In genomic region chr12:56118688-56119045, GRCh38 we compare ENCODE assay signal across 8 cellular contexts. TPM values are rescaled to one million over a fixed set of nuclear protein-coding genes. Genes with fewer than 3 reads are reported as not detected.
DNase-seq lines count a peak whose midpoint lies in the region; ATAC-seq and TF ChIP-seq lines count a peak whose summit lies in the region.

No MANE protein-coding gene starts in this region.

- no peaks in the 10 kb centered on the region for H3K9me3 ChIP-seq in CD4-positive, alpha-beta memory T cell (ENCODE audit: control insufficient read depth in 1 of 2, low read length in 2 of 2)

- peaks cover 2% of the 10 kb centered on the region for H3K36me3 ChIP-seq in CD4-positive, alpha-beta memory T cell (ENCODE audit: insufficient read depth, low read length)

- H3K27ac Mint-ChIP-seq in CD4-positive, alpha-beta memory T cell, result peak overlapping the region; percentile 94 to 100 (median 99)
- H3K27ac Mint-ChIP-seq in activated T-helper 2 cell treated with anti-CD3 and anti-CD28 coated beads, Interferon-gamma antibody, Interleukin-2, Interleukin-4, amounts not matched to agents 10 μg/mL and 5 μg/mL and 100 μg/mL, durations not matched to agents 14 hours and 24 hours and 36 hours, result peak overlapping the region; percentile 99
- H3K27ac Mint-ChIP-seq in type B pancreatic cell, result peak overlapping the region; percentile 98

- CTCF ChIA-PET in CD4-positive, alpha-beta memory T cell (lab: Charles Lee; ENCODE audit: partially characterized antibody), result interaction anchor here (0.8 to 13.2 kb wide), 40 partner anchors 10 to 380 kb away, joined by 3 to 264 read pairs (median 6); partner anchors contain the start of genes ANKRD52, CNPY2, ESYT1 and IL23A

- peak overlapping the region; percentile 95 to 99 (median 98) for H3K4me3 Mint-ChIP-seq in CD4-positive, alpha-beta memory T cell
- H3K4me3 Mint-ChIP-seq in activated T-helper 2 cell treated with anti-CD3 and anti-CD28 coated beads, Interferon-gamma antibody, Interleukin-2, Interleukin-4, amounts not matched to agents 10 μg/mL and 5 μg/mL and 100 μg/mL, durations not matched to agents 14 hours and 24 hours and 36 hours (ENCODE audit: low read depth), result peak overlapping the region; percentile 99
- H3K4me3 Mint-ChIP-seq in type B pancreatic cell, result peak overlapping the region; percentile 99

- ATAC-seq in left colon (peak; percentile 4), HG02885 (IDR thresholded peaks at IDR 0.05; ENCODE audit: poor library complexity, unreplicated experiment) (no peak)

- POLR2A ChIA-PET in CD4-positive, alpha-beta memory T cell (lab: Charles Lee; ENCODE audit: partially characterized antibody), result interaction anchor here (0.7 to 7.6 kb wide), 47 partner anchors 9 to 992 kb away, joined by 3 to 324 read pairs (median 7); partner anchors contain the start of genes ANKRD52, BAZ2A, BLOC1S1 and CNPY2

- intact Hi-C loops in CD4-positive, alpha-beta memory T cell (cut with micrococcal nuclease), result loop anchor here (1.0 to 5.0 kb wide), 17 partner anchors 8 to 519 kb away; partner anchors contain the start of genes ANKRD52, CS, MYL6B and NABP2
- intact Hi-C loops in activated T-helper 2 cell treated with anti-CD3 and anti-CD28 coated beads, Interferon-gamma antibody, Interleukin-2, Interleukin-4, amounts not matched to agents 10 μg/mL and 5 μg/mL and 100 μg/mL, durations not matched to agents 14 hours and 24 hours and 36 hours (cut with micrococcal nuclease), result loop anchor here (1.0 to 5.0 kb wide), 13 partner anchors 8 to 514 kb away; partner anchors contain the start of genes ANKRD52, BAZ2A, CNPY2 and MYL6
- intact Hi-C loops in left colon (cut with DNase I, micrococcal nuclease), result no loop called here

- TF ChIP-seq CTCF in HFF-Myc (IDR thresholded peaks at IDR 0.05; ENCODE audit: low read depth, low read length, missing control alignments) (no peak), type B pancreatic cell (conservative IDR thresholded peaks at IDR 0.05) (no peak)

- peaks cover 34% of the 10 kb centered on the region for H3K4me1 ChIP-seq in CD4-positive, alpha-beta memory T cell (ENCODE audit: insufficient read depth, low read length)

- no peaks in the 10 kb centered on the region for H3K27me3 Mint-ChIP-seq in CD4-positive, alpha-beta memory T cell
- H3K27me3 Mint-ChIP-seq in activated T-helper 2 cell treated with anti-CD3 and anti-CD28 coated beads, Interferon-gamma antibody, Interleukin-2, Interleukin-4, amounts not matched to agents 10 μg/mL and 5 μg/mL and 100 μg/mL, durations not matched to agents 14 hours and 24 hours and 36 hours (ENCODE audit: low read depth), result no peaks in the 10 kb centered on the region
- peaks cover 4% of the 10 kb centered on the region for H3K27me3 Mint-ChIP-seq in type B pancreatic cell

- in situ Hi-C loops in ACHN (cut with HindIII; ENCODE audit: low pct_ligation_motif_present, low pct_unique_long_range_greater_than_20kb, low sequenced_read_pairs), result loop anchor here (5.0 kb wide), 1 partner anchor 69 kb away; the partner anchor contains the start of gene SMARCC2

- peaks cover 23 to 36% of the 10 kb centered on the region in 2 donors for H3K36me3 Mint-ChIP-seq in CD4-positive, alpha-beta memory T cell
- peaks cover 53% of the 10 kb centered on the region for H3K36me3 Mint-ChIP-seq in activated T-helper 2 cell treated with anti-CD3 and anti-CD28 coated beads, Interferon-gamma antibody, Interleukin-2, Interleukin-4, amounts not matched to agents 10 μg/mL and 5 μg/mL and 100 μg/mL, durations not matched to agents 14 hours and 24 hours and 36 hours (ENCODE audit: low read depth)
- peaks cover 21% of the 10 kb centered on the region for H3K36me3 Mint-ChIP-seq in type B pancreatic cell

- no peaks in the 10 kb centered on the region for H3K9me3 Mint-ChIP-seq in CD4-positive, alpha-beta memory T cell
- H3K9me3 Mint-ChIP-seq in activated T-helper 2 cell treated with anti-CD3 and anti-CD28 coated beads, Interferon-gamma antibody, Interleukin-2, Interleukin-4, amounts not matched to agents 10 μg/mL and 5 μg/mL and 100 μg/mL, durations not matched to agents 14 hours and 24 hours and 36 hours, result no peaks in the 10 kb centered on the region
- H3K9me3 Mint-ChIP-seq in type B pancreatic cell, result no peaks in the 10 kb centered on the region

- H3K27me3 ChIP-seq in CD4-positive, alpha-beta memory T cell (ENCODE audit: insufficient read depth, low read length), result no peaks in the 10 kb centered on the region

- peak overlapping the region; percentile 89 for H3K27ac ChIP-seq in CD4-positive, alpha-beta memory T cell (ENCODE audit: low read depth, low read length)

- peaks cover 22 to 45% (median 32%) of the 10 kb centered on the region in 4 donors for H3K4me1 Mint-ChIP-seq in CD4-positive, alpha-beta memory T cell
- H3K4me1 Mint-ChIP-seq in activated T-helper 2 cell treated with anti-CD3 and anti-CD28 coated beads, Interferon-gamma antibody, Interleukin-2, Interleukin-4, amounts not matched to agents 10 μg/mL and 5 μg/mL and 100 μg/mL, durations not matched to agents 14 hours and 24 hours and 36 hours (ENCODE audit: low read depth), result peaks cover 26% of the 10 kb centered on the region
- H3K4me1 Mint-ChIP-seq in type B pancreatic cell (ENCODE audit: unreplicated experiment), result peaks cover 16% of the 10 kb centered on the region

- peak overlapping the region; percentile 66 to 99 for H3K4me3 ChIP-seq in CD4-positive, alpha-beta memory T cell (ENCODE audit: low read length in 2 of 2)
- H3K4me3 ChIP-seq in HFF-Myc (replicated peaks; ENCODE audit: low read depth, low read length), result peak overlapping the region; percentile 83

- no peak for DNase-seq in CD4-positive, alpha-beta memory T cell
- DNase-seq in HFF-Myc (ENCODE audit: extremely low read depth, low read depth) (no peak), left colon (no peak), type B pancreatic cell (ENCODE audit: extremely low spot score, unreplicated experiment) (no peak), ACHN (no peak), UCSD-AML1 (lab: John Stamatoyannopoulos, UW; ENCODE audit: unreplicated experiment) (no peak)
- DNase-seq in activated T-helper 2 cell treated with anti-CD3 and anti-CD28 coated beads, Interferon-gamma antibody, Interleukin-2, Interleukin-4, amounts not matched to agents 10 μg/mL and 5 μg/mL and 100 μg/mL, durations not matched to agents 14 hours and 24 hours and 36 hours (ENCODE audit: low spot score), result no peak

RNA-seq across cellular contexts. Expression of gene ZC3H10, which starts 0.6 kb away (rescaled TPM):
- total RNA-seq in CD4-positive, alpha-beta memory T cell, result 10 to 100 TPM; 16.3 to 19.6 TPM
- 1 to 10 TPM in 1 of 2 donors, under 1 TPM in 1; 0.27 to 3.9 TPM for polyA plus RNA-seq in CD4-positive, alpha-beta memory T cell
- total RNA-seq in activated T-helper 2 cell treated with anti-CD3 and anti-CD28 coated beads, Interferon-gamma antibody, Interleukin-2, Interleukin-4, amounts not matched to agents 10 μg/mL and 5 μg/mL and 100 μg/mL, durations not matched to agents 14 hours and 24 hours and 36 hours, result 7.7 and 9.2 TPM in 2 replicates
- total RNA-seq in left colon (1 to 10 TPM; 3.5 to 4.1 TPM), type B pancreatic cell (ENCODE audit: low replicate concordance) (11.6 and 12.1 TPM in 2 replicates)

RNA-seq across cellular contexts. Expression of gene RPL41, which starts 2.2 kb away (rescaled TPM):
- 1,000 to 10,000 TPM; 5,438 to 5,728 TPM for total RNA-seq in CD4-positive, alpha-beta memory T cell
- 1,000 to 10,000 TPM; 6,058 to 8,691 TPM for polyA plus RNA-seq in CD4-positive, alpha-beta memory T cell
- total RNA-seq in activated T-helper 2 cell treated with anti-CD3 and anti-CD28 coated beads, Interferon-gamma antibody, Interleukin-2, Interleukin-4, amounts not matched to agents 10 μg/mL and 5 μg/mL and 100 μg/mL, durations not matched to agents 14 hours and 24 hours and 36 hours, result 3,925 and 4,057 TPM in 2 replicates
- total RNA-seq in left colon (1,000 to 10,000 TPM; 2,955 to 2,956 TPM), type B pancreatic cell (ENCODE audit: low replicate concordance) (4,566 and 4,714 TPM in 2 replicates)

RNA-seq across cellular contexts. Expression of gene ESYT1, which starts 9.4 kb away (rescaled TPM):
- 100 to 1,000 TPM; 249 to 258 TPM for total RNA-seq in CD4-positive, alpha-beta memory T cell
- 100 to 1,000 TPM; 395 to 690 TPM for polyA plus RNA-seq in CD4-positive, alpha-beta memory T cell
- total RNA-seq in activated T-helper 2 cell treated with anti-CD3 and anti-CD28 coated beads, Interferon-gamma antibody, Interleukin-2, Interleukin-4, amounts not matched to agents 10 μg/mL and 5 μg/mL and 100 μg/mL, durations not matched to agents 14 hours and 24 hours and 36 hours, result 154 TPM in 2 replicates
- total RNA-seq in left colon (10 to 100 TPM; 44.4 to 48.6 TPM), type B pancreatic cell (ENCODE audit: low replicate concordance) (81.4 and 96.3 TPM in 2 replicates)

RNA-seq across cellular contexts. Expression of gene PA2G4, which starts 14.3 kb away (rescaled TPM):
- total RNA-seq in CD4-positive, alpha-beta memory T cell, result 100 to 1,000 TPM; 106 to 108 TPM
- 100 to 1,000 TPM; 204 to 223 TPM for polyA plus RNA-seq in CD4-positive, alpha-beta memory T cell
- total RNA-seq in activated T-helper 2 cell treated with anti-CD3 and anti-CD28 coated beads, Interferon-gamma antibody, Interleukin-2, Interleukin-4, amounts not matched to agents 10 μg/mL and 5 μg/mL and 100 μg/mL, durations not matched to agents 14 hours and 24 hours and 36 hours, result 356 and 364 TPM in 2 replicates
- total RNA-seq in left colon (10 to 100 TPM; 59.6 to 80.9 TPM), type B pancreatic cell (ENCODE audit: low replicate concordance) (115 and 141 TPM in 2 replicates)

RNA-seq across cellular contexts. Expression of gene MYL6B, which starts 33.7 kb away (rescaled TPM):
- total RNA-seq in CD4-positive, alpha-beta memory T cell, result 1 to 10 TPM; 2.6 to 3.4 TPM
- 1 to 10 TPM; 1.8 to 4.8 TPM for polyA plus RNA-seq in CD4-positive, alpha-beta memory T cell
- total RNA-seq in activated T-helper 2 cell treated with anti-CD3 and anti-CD28 coated beads, Interferon-gamma antibody, Interleukin-2, Interleukin-4, amounts not matched to agents 10 μg/mL and 5 μg/mL and 100 μg/mL, durations not matched to agents 14 hours and 24 hours and 36 hours, result 89.7 and 94.3 TPM in 2 replicates
- total RNA-seq in left colon (10 to 100 TPM; 17.1 to 21.9 TPM), type B pancreatic cell (ENCODE audit: low replicate concordance) (66.2 and 161 TPM in 2 replicates)

Comparison
In these comparisons a context has a peak if more than half of its experiments do, and no peak if none do; other contexts are left out.
1. intact Hi-C loops: an anchor here in CD4-positive, alpha-beta memory T cell (1.0 to 5.0 kb wide) and activated T-helper 2 cell treated with anti-CD3 and anti-CD28 coated beads, Interferon-gamma antibody, Interleukin-2, Interleukin-4, amounts not matched to agents 10 μg/mL and 5 μg/mL and 100 μg/mL, durations not matched to agents 14 hours and 24 hours and 36 hours (1.0 to 5.0 kb wide); none called in left colon.